In the genomic region with DNA sequence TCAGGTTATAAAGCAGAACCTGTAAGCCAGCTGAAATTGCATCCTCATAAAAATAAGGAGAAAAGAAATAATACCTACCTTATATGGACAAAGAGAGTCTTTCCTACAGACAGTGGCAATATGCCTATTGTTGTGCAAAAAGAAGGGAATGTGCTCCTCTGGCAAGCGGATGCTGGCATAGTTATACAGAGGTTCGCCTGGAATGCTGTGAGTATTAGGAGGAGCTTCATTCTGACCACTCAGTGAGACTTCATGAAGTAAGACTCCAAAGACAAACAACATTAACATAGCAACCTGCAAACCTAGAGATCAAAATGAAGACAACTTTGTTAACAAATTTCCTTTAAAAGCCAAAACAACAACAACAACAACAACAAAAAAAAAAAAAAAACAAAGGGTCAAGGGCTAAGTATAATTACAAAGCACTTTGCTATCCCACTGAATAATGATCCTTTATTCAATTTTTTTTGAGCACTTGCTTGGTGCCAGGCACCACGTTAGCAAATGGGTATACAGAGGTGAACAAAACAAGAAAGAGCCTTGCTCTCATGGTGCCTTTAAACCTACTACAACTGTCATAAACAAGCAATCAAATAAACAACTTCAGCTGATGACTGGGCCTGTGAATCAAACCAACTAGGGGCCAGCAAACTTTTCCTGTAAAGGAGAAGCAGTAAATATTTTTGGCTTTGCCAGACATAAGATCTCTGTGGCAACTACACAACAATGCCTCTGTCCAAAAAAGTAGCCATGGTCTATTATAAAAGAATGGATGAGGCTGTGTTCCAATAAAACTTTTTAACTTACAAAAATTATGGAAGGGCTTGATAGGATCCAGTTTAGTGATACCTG, we compare ENCODE assay signal across 11 cellular contexts. TPM values are rescaled to one million over a fixed set of nuclear protein-coding genes. Genes with fewer than 3 reads are reported as not detected.
DNase-seq lines count a peak whose midpoint lies in the region; ATAC-seq, FAIRE-seq and TF ChIP-seq lines count a peak whose summit lies in the region.
"Had no signal": no experiment of that assay in that cellular context is flagged by ENCODE, and none has a peak within 500 bp of the region (broad histone marks: within the 10 kb centered on the region; RNA-seq: fewer than 3 reads in every experiment).

No MANE protein-coding gene starts in this region.

- H2AFZ ChIP-seq in H9 (ENCODE audit: low read length) (no peak overlapping the region), keratinocyte (ENCODE audit: control insufficient read depth, low read length) (no peak overlapping the region), PC-9 (no peak overlapping the region)

- H2BK20ac ChIP-seq in H9 (ENCODE audit: low read depth, low read length, poor library complexity, severe bottlenecking): no peak overlapping the region

- H3K79me1 ChIP-seq in H9 (ENCODE audit: insufficient read depth, low read depth, low read length, poor library complexity, severe bottlenecking): no peaks in the 10 kb centered on the region

- dilution Hi-C loops in keratinocyte (cut with MboI; ENCODE audit: extremely low pct_ligation_motif_present, low sequenced_read_pairs): no loop called here

- TF ChIP-seq CTCF in H9 (conservative IDR thresholded peaks at IDR 0.05): no peak
- TF ChIP-seq CTCF in keratinocyte (optimal IDR thresholded peaks at IDR 0.05 in 1 of 3, IDR thresholded peaks at IDR 0.05 in 1 of 3, conservative IDR thresholded peaks at IDR 0.05 in 1 of 3; ENCODE audit: extremely low read depth in 1 of 3, insufficient read depth in 2 of 3, low read length in 3 of 3): no peak
- no peak for TF ChIP-seq CTCF in PC-9 (conservative IDR thresholded peaks at IDR 0.05)

- peak overlapping the region; percentile 1 to 25; a peak in 2 of 5 replicates for H3K4me3 Mint-ChIP-seq in H9
- H3K4me3 Mint-ChIP-seq: activated CD4-positive, alpha-beta T cell treated with anti-CD3 and anti-CD28 coated beads for 36 hours; stimulated activated memory B cell treated with anti-CD40 and anti-IgM and Interleukin-4, amounts not matched to agents 10 μg/mL and 1 μg/mL and 100 μg/mL, for 72 hours had no signal

- POLR2A ChIA-PET in PC-9 (lab: Charles Lee; ENCODE audit: unreplicated experiment): no interaction called here

- peak overlapping the region; percentile 77 for H3K18ac ChIP-seq in H9 (ENCODE audit: insufficient read length, low read depth, low read length)

- no peaks in the 10 kb centered on the region for H3F3A ChIP-seq in PC-9 (ENCODE audit: insufficient read depth, low read depth)

- peak overlapping the region; percentile 63 to 99 (median 86) for H3K27ac Mint-ChIP-seq in H9
- H3K27ac Mint-ChIP-seq: activated CD4-positive, alpha-beta T cell treated with anti-CD3 and anti-CD28 coated beads for 36 hours; stimulated activated memory B cell treated with anti-CD40 and anti-IgM and Interleukin-4, amounts not matched to agents 10 μg/mL and 1 μg/mL and 100 μg/mL, for 72 hours had no signal

- H3K36me3 ChIP-seq in keratinocyte (ENCODE audit: control insufficient read depth in 2 of 2, extremely low read depth in 1 of 2, insufficient read depth in 2 of 2, low read length in 2 of 2) (peaks cover 7 to 8% of the 10 kb centered on the region in 2 experiments), stomach smooth muscle (ENCODE audit: control insufficient read depth in 2 of 2, insufficient read depth in 2 of 2, low read length in 2 of 2) (peaks cover 11 to 25% of the 10 kb centered on the region in 2 donors), PC-9 (ENCODE audit: low read depth) (no peaks in the 10 kb centered on the region)

- H2BK5ac ChIP-seq in H9 (ENCODE audit: insufficient read length, low read length): no peak overlapping the region

- no peak overlapping the region for H4K8ac ChIP-seq in H9 (replicated peaks; ENCODE audit: insufficient read length, low read depth, low read length)

- H3K9me1 ChIP-seq in keratinocyte (ENCODE audit: control insufficient read depth, extremely low read depth, insufficient read depth, low read length): no peaks in the 10 kb centered on the region

- no peak overlapping the region for H3K23ac ChIP-seq in H9 (ENCODE audit: insufficient read length, low read depth, low read length)

- H3K9ac ChIP-seq in H9 (ENCODE audit: extremely low read depth, insufficient read length, low read length): peak overlapping the region; percentile 21
- no peak overlapping the region for H3K9ac ChIP-seq in keratinocyte (ENCODE audit: control insufficient read depth, extremely low read depth, insufficient read depth, low read length)
- peak overlapping the region in 1 of 2 donors; percentile 0 for H3K9ac ChIP-seq in stomach smooth muscle (ENCODE audit: low read length in 2 of 2)

- no peaks in the 10 kb centered on the region for H3K9me3 Mint-ChIP-seq in H9
- H3K9me3 Mint-ChIP-seq: stimulated activated memory B cell treated with anti-CD40 and anti-IgM and Interleukin-4, amounts not matched to agents 10 μg/mL and 1 μg/mL and 100 μg/mL, for 72 hours had no signal

- H4K91ac ChIP-seq in H9 (ENCODE audit: insufficient read length, low read depth, low read length): no peak overlapping the region

- H3K56ac ChIP-seq in H9 (ENCODE audit: insufficient read length, low read depth, low read length): no peak overlapping the region

- peak overlapping the region; percentile 21 for H2AK5ac ChIP-seq in H9 (ENCODE audit: insufficient read length, low read length)

- peaks cover 4% of the 10 kb centered on the region for H3K23me2 ChIP-seq in H9 (ENCODE audit: insufficient read length, low read depth, low read length, poor library complexity, severe bottlenecking)

- no peaks in the 10 kb centered on the region for H3K27me3 Mint-ChIP-seq in H9 (ENCODE audit: low read depth)
- H3K27me3 Mint-ChIP-seq: activated CD4-positive, alpha-beta T cell treated with anti-CD3 and anti-CD28 coated beads for 36 hours; stimulated activated memory B cell treated with anti-CD40 and anti-IgM and Interleukin-4, amounts not matched to agents 10 μg/mL and 1 μg/mL and 100 μg/mL, for 72 hours had no signal

- H3T11ph ChIP-seq in H9 (ENCODE audit: low read length): peak overlapping the region; percentile 93

- H2BK15ac ChIP-seq in H9 (ENCODE audit: low read depth, low read length): no peak overlapping the region

- peaks cover 4 to 37% (median 15%) of the 10 kb centered on the region in 3 experiments; a peak in 6 of 7 replicates for H3K36me3 Mint-ChIP-seq in H9 (ENCODE audit: insufficient read depth in 1 of 3, low read depth in 3 of 3)

- CTCF ChIA-PET in PC-9 (lab: Charles Lee): interaction anchor here (0.6 kb wide), 1 partner anchor 780 kb away, joined by 4 read pairs; no protein-coding TSS in a partner anchor

- no peak overlapping the region for H4K5ac ChIP-seq in H9 (ENCODE audit: insufficient read length, low read depth, low read length)

- peak overlapping the region; percentile 75 for H2BK120ac ChIP-seq in H9 (ENCODE audit: low read depth, low read length, poor library complexity, severe bottlenecking)

- peak overlapping the region; percentile 51 for H2BK12ac ChIP-seq in H9 (ENCODE audit: insufficient read length, low read depth, low read length)

- H3K4me2 ChIP-seq in H9 (ENCODE audit: insufficient read depth, insufficient read length, low read length) (no peak overlapping the region), keratinocyte (ENCODE audit: control insufficient read depth, extremely low read depth, insufficient read depth, low read depth, low read length) (no peak overlapping the region), PC-9 (no peak overlapping the region)

- DNase-seq in H9: peak; percentile 82
- DNase-seq in caudate nucleus (lab: John Stamatoyannopoulos, UW): no peak
- no peak for DNase-seq in keratinocyte (ENCODE audit: low read depth, low spot score)
- no peak for DNase-seq in HPDE6-E6E7 (ENCODE audit: extremely low spot score)
- DNase-seq in PC-9: no peak
- no peak for DNase-seq in NOMO-1 treated with dmso at 0.1 percent for 144 hours (lab: John Stamatoyannopoulos, UW; ENCODE audit: unreplicated experiment)
- DNase-seq: activated CD4-positive, alpha-beta T cell treated with anti-CD3 and anti-CD28 coated beads for 36 hours had no signal

- no CpG with 5 or more reads among the region's 3 CpGs for WGBS in H9 (ENCODE audit: extremely low coverage, insufficient read length, low lambda C conversion rate)

- no peak overlapping the region; the same call in 1 of the 2 replicates for H3K4ac ChIP-seq in H9 (ENCODE audit: low read depth, low read length)

- peak overlapping the region; percentile 96 for H3K27ac ChIP-seq in H9 (ENCODE audit: insufficient read length, low read depth, low read length)
- peak overlapping the region; percentile 18 for H3K27ac ChIP-seq in caudate nucleus (ENCODE audit: low read depth, low read length)
- H3K27ac ChIP-seq in keratinocyte (ENCODE audit: control insufficient read depth, insufficient read depth, low read length): peak overlapping the region; percentile 10
- H3K27ac ChIP-seq in stomach smooth muscle (ENCODE audit: low read length): peak overlapping the region; percentile 32
- no peak overlapping the region for H3K27ac ChIP-seq in PC-9

- FAIRE-seq in keratinocyte (lab: Jason Lieb, UNC): peak; percentile 32

- H3K79me2 ChIP-seq in H9 (ENCODE audit: insufficient read depth, low read length) (no peaks in the 10 kb centered on the region), keratinocyte (ENCODE audit: control insufficient read depth, insufficient read depth, low read length) (peaks cover 13% of the 10 kb centered on the region), PC-9 (ENCODE audit: low read depth) (no peaks in the 10 kb centered on the region)

- H3K4me3 ChIP-seq in keratinocyte (ENCODE audit: control insufficient read depth in 2 of 3, extremely low read depth in 1 of 3, insufficient read depth in 2 of 3, low read depth in 1 of 3, low read length in 3 of 3) (no peak overlapping the region), stomach smooth muscle (ENCODE audit: low read length in 2 of 2) (no peak overlapping the region), PC-9 (no peak overlapping the region)

- peaks cover 52 to 53% of the 10 kb centered on the region in 2 experiments for H3K4me1 Mint-ChIP-seq in H9

- ATAC-seq in HG02840 (IDR thresholded peaks at IDR 0.05; ENCODE audit: low FRiP score, unreplicated experiment): no peak
- ATAC-seq: activated CD4-positive, alpha-beta T cell treated with anti-CD3 and anti-CD28 coated beads for 36 hours; Panc1; stimulated activated memory B cell treated with anti-CD40 and anti-IgM and Interleukin-4, amounts not matched to agents 10 μg/mL and 1 μg/mL and 100 μg/mL, for 72 hours had no signal

- peaks cover 11% of the 10 kb centered on the region; the same call in 1 of the 2 replicates for H3K4me1 ChIP-seq in H9 (ENCODE audit: insufficient read depth, low read length)
- H3K4me1 ChIP-seq in keratinocyte (ENCODE audit: control insufficient read depth, extremely low read depth, insufficient read depth, low read length): peaks cover 47% of the 10 kb centered on the region
- H3K4me1 ChIP-seq in stomach smooth muscle (ENCODE audit: control insufficient read depth, insufficient read depth, low read length): peaks cover 27% of the 10 kb centered on the region
- peaks cover 8% of the 10 kb centered on the region; the same call in 1 of the 2 replicates for H3K4me1 ChIP-seq in PC-9 (replicated peaks; ENCODE audit: insufficient read depth)

- H3K14ac ChIP-seq in H9 (ENCODE audit: insufficient read depth, low read length): peak overlapping the region; percentile 81; the same call in 1 of the 2 replicates

- H3K9me2 ChIP-seq in PC-9 (ENCODE audit: insufficient read depth): no peaks in the 10 kb centered on the region

- H3K9me3 ChIP-seq in H9 (ENCODE audit: control insufficient read depth, low read depth, low read length) (no peaks in the 10 kb centered on the region), keratinocyte (ENCODE audit: control insufficient read depth, low read depth, low read length) (no peaks in the 10 kb centered on the region), stomach smooth muscle (ENCODE audit: control insufficient read depth in 2 of 2, low read length in 2 of 2) (no peaks in the 10 kb centered on the region), PC-9 (ENCODE audit: insufficient read depth, low read depth) (no peaks in the 10 kb centered on the region)

- intact Hi-C loops in PC-9 (cut with micrococcal nuclease; ENCODE audit: unreplicated experiment): loop anchor here (10.0 kb wide), 1 partner anchor 855 kb away; no protein-coding TSS in a partner anchor

- BruUV-seq in PC-9 (replicated peaks; lab: Mats Ljungman, UMichigan): no TSS peak

- H4K20me1 ChIP-seq in H9 (ENCODE audit: control insufficient read depth, insufficient read depth, insufficient read length) (no peaks in the 10 kb centered on the region), keratinocyte (ENCODE audit: control insufficient read depth, extremely low read depth, insufficient read depth, low read length) (no peaks in the 10 kb centered on the region), PC-9 (ENCODE audit: insufficient read depth) (no peaks in the 10 kb centered on the region)

- no peaks in the 10 kb centered on the region for H3K27me3 ChIP-seq in H9 (ENCODE audit: insufficient read depth, low read length)
- H3K27me3 ChIP-seq in keratinocyte (ENCODE audit: control insufficient read depth, extremely low read depth, insufficient read depth, low read length): no peaks in the 10 kb centered on the region
- no peaks in the 10 kb centered on the region for H3K27me3 ChIP-seq in stomach smooth muscle (ENCODE audit: control insufficient read depth in 1 of 2, insufficient read depth in 2 of 2, low read length in 2 of 2)
- no peaks in the 10 kb centered on the region for H3K27me3 ChIP-seq in PC-9 (ENCODE audit: insufficient read depth, low read depth)

RNA-seq across cellular contexts. Expression of a gene that starts 3.7 kb away (rescaled TPM):
- total RNA-seq in H9 (2021) (30.5 and 34.7 TPM in 2 replicates), PC-9 (2021) (7.4 and 11.0 TPM in 2 replicates)
- polyA plus RNA-seq in keratinocyte: 23.4 to 39.0 TPM (median 35.5 TPM) in 3 replicates
- polyA plus RNA-seq in keratinocyte (2011; ENCODE audit: low read depth): 13.7 TPM
- polyA plus RNA-seq in keratinocyte (2011; cell fraction: cytosol; rRNA removed): 16.3 and 30.1 TPM in 2 replicates
- 50.9 and 60.1 TPM in 2 replicates for polyA plus RNA-seq in keratinocyte (2011; cell fraction: nucleus; rRNA removed)
- polyA plus RNA-seq in keratinocyte (2012; ENCODE audit: low replicate concordance): 11.3 and 35.8 TPM in 2 replicates
- polyA minus RNA-seq in keratinocyte: 27.9 to 59.3 TPM (median 32.2 TPM) in 3 replicates
- 32.4 TPM for polyA minus RNA-seq in keratinocyte (2011; cell fraction: cytosol; rRNA and poly(A)+ RNA removed)
- 53.7 and 98.0 TPM in 2 replicates for polyA minus RNA-seq in keratinocyte (2011; cell fraction: nucleus; rRNA and poly(A)+ RNA removed)

RNA-seq across cellular contexts. Expression of a gene that starts 42.3 kb away (rescaled TPM):
- total RNA-seq in H9 (2021) (17.8 and 21.9 TPM in 2 replicates), PC-9 (2021) (34.5 and 35.5 TPM in 2 replicates)
- polyA plus RNA-seq in keratinocyte: 8.5 to 13.7 TPM (median 9.6 TPM) in 3 replicates
- 51.5 TPM for polyA plus RNA-seq in keratinocyte (2011; ENCODE audit: low read depth)
- 6.0 and 9.1 TPM in 2 replicates for polyA plus RNA-seq in keratinocyte (2011; cell fraction: cytosol; rRNA removed)
- polyA plus RNA-seq in keratinocyte (2011; cell fraction: nucleus; rRNA removed): 10.6 and 14.8 TPM in 2 replicates
- polyA plus RNA-seq in keratinocyte (2012; ENCODE audit: low replicate concordance): 14.8 and 15.6 TPM in 2 replicates
- polyA minus RNA-seq in keratinocyte: 1.7 to 12.6 TPM (median 12.0 TPM) in 3 replicates
- 7.3 TPM for polyA minus RNA-seq in keratinocyte (2011; cell fraction: cytosol; rRNA and poly(A)+ RNA removed)
- polyA minus RNA-seq in keratinocyte (2011; cell fraction: nucleus; rRNA and poly(A)+ RNA removed): 13.9 and 26.9 TPM in 2 replicates
